15 cellular contexts compared by ENCODE assay signal in genomic region chr16:48035142-48035541, GRCh38.
DNase-seq lines count a peak whose midpoint lies in the region; ATAC-seq and TF ChIP-seq lines count a peak whose summit lies in the region.
"Had no signal": no experiment of that assay in that cellular context is flagged by ENCODE, and none has a peak within 500 bp of the region (broad histone marks: within the 10 kb centered on the region; RNA-seq: fewer than 3 reads in every experiment).

No MANE protein-coding gene starts in this region.

- peak; percentile 12 for DNase-seq in mammary epithelial cell
- DNase-seq in MCF 10A (ENCODE audit: unreplicated experiment): no peak
- DNase-seq in RWPE2 (ENCODE audit: low spot score): no peak
- peak; percentile 16 for DNase-seq in prostate gland (ENCODE audit: low spot score)
- DNase-seq in Right ventricle myocardium superior: no peak
- no peak for DNase-seq in NCI-H2107 (lab: John Stamatoyannopoulos, UW)
- DNase-seq in aorta: no peak
- DNase-seq: AML-193; Caco-2; CD4-positive, alpha-beta T cell had no signal

- H3K27ac Mint-ChIP-seq in MCF 10A (ENCODE audit: low read depth, unreplicated experiment): no peak overlapping the region
- H3K27ac Mint-ChIP-seq: CD4-positive, alpha-beta T cell had no signal

- no peaks in the 10 kb centered on the region for H3K9me3 Mint-ChIP-seq in MCF 10A (ENCODE audit: unreplicated experiment)

- POLR2A ChIA-PET in MCF 10A (lab: Yijun Ruan, JAX): no interaction called here

- no peak for TF ChIP-seq POLR2A in prostate gland (IDR thresholded peaks at IDR 0.05)

- no peaks in the 10 kb centered on the region for H3K36me3 Mint-ChIP-seq in MCF 10A (ENCODE audit: insufficient read depth, unreplicated experiment)

- BruUV-seq in mammary epithelial cell (replicated peaks; lab: Mats Ljungman, UMichigan) (no TSS peak), MCF 10A (replicated peaks; lab: Mats Ljungman, UMichigan) (no TSS peak)

- H3K36me3 ChIP-seq in mammary epithelial cell (ENCODE audit: insufficient read depth, low read length) (no peaks in the 10 kb centered on the region), RWPE2 (ENCODE audit: low read depth) (no peaks in the 10 kb centered on the region), prostate gland (no peaks in the 10 kb centered on the region), aorta (ENCODE audit: control insufficient read depth in 1 of 2, insufficient read depth in 2 of 2, low read length in 1 of 2) (no peaks in the 10 kb centered on the region)
- H3K36me3 ChIP-seq: HAP-1 had no signal

- H3K27me3 Mint-ChIP-seq in MCF 10A (ENCODE audit: insufficient read depth, unreplicated experiment): no peaks in the 10 kb centered on the region

- no peaks in the 10 kb centered on the region for H3K4me1 Mint-ChIP-seq in MCF 10A (ENCODE audit: insufficient read depth, unreplicated experiment)

- no peak for TF ChIP-seq CTCF in mammary epithelial cell (conservative IDR thresholded peaks at IDR 0.05 in 1 of 2, IDR thresholded peaks at IDR 0.05 in 1 of 2; ENCODE audit: extremely low read depth in 1 of 2, insufficient read depth in 1 of 2, low read depth in 1 of 2, low read length in 2 of 2)
- TF ChIP-seq CTCF in MCF 10A (IDR thresholded peaks at IDR 0.05; ENCODE audit: unreplicated experiment): no peak
- no peak for TF ChIP-seq CTCF in RWPE2 (IDR thresholded peaks at IDR 0.05; ENCODE audit: poor library complexity, severe bottlenecking)
- TF ChIP-seq CTCF in prostate gland (IDR thresholded peaks at IDR 0.05): no peak

- H3K27ac ChIP-seq in mammary epithelial cell (ENCODE audit: insufficient read depth, low read depth, low read length) (no peak overlapping the region), RWPE2 (ENCODE audit: poor library complexity, severe bottlenecking) (no peak overlapping the region), prostate gland (no peak overlapping the region), aorta (ENCODE audit: low read depth in 1 of 2, low read length in 2 of 2) (no peak overlapping the region)
- H3K27ac ChIP-seq: 22Rv1, A549, C4-2B had no signal

- CTCF ChIA-PET in mammary epithelial cell (lab: Charles Lee; ENCODE audit: low non-redundant PET): no interaction called here
- CTCF ChIA-PET in MCF 10A (lab: Yijun Ruan, JAX): interaction anchor here (0.6 kb wide), 1 partner anchor 495 kb away, joined by 3 read pairs; no protein-coding TSS in a partner anchor

- H3K79me2 ChIP-seq in mammary epithelial cell (ENCODE audit: insufficient read depth, low read length): no peaks in the 10 kb centered on the region

- H2AFZ ChIP-seq in mammary epithelial cell (ENCODE audit: low read depth, low read length): no peak overlapping the region

- H3K9me3 ChIP-seq in mammary epithelial cell (replicated peaks; ENCODE audit: insufficient read depth, low read length): no peaks in the 10 kb centered on the region
- no peaks in the 10 kb centered on the region for H3K9me3 ChIP-seq in RWPE2 (ENCODE audit: severe bottlenecking)
- no peaks in the 10 kb centered on the region for H3K9me3 ChIP-seq in prostate gland
- H3K9me3 ChIP-seq in aorta (ENCODE audit: control insufficient read depth, low read length): peaks cover 5% of the 10 kb centered on the region
- H3K9me3 ChIP-seq: A549, Caco-2, HAP-1 had no signal

- H3K4me3 ChIP-seq in mammary epithelial cell (replicated peaks in 1 of 3; ENCODE audit: insufficient read depth in 1 of 3, low read depth in 2 of 3, low read length in 3 of 3) (no peak overlapping the region), RWPE2 (ENCODE audit: severe bottlenecking) (no peak overlapping the region), prostate gland (no peak overlapping the region), aorta (ENCODE audit: low read length in 2 of 2) (no peak overlapping the region)
- H3K4me3 ChIP-seq: A549, HAP-1 had no signal

- no peaks in the 10 kb centered on the region for H4K20me1 ChIP-seq in mammary epithelial cell (ENCODE audit: insufficient read depth, low read length)

- H3K4me1 ChIP-seq in mammary epithelial cell (ENCODE audit: insufficient read depth, low read length) (no peaks in the 10 kb centered on the region), RWPE2 (ENCODE audit: insufficient read depth, poor library complexity, severe bottlenecking) (no peaks in the 10 kb centered on the region), prostate gland (replicated peaks) (no peaks in the 10 kb centered on the region), aorta (ENCODE audit: control insufficient read depth in 1 of 2, insufficient read depth in 2 of 2, low read length in 2 of 2) (no peaks in the 10 kb centered on the region)
- H3K4me1 ChIP-seq: A549, Caco-2, HAP-1 had no signal

- intact Hi-C loops in mammary epithelial cell (cut with micrococcal nuclease) (no loop called here), MCF 10A (cut with micrococcal nuclease) (no loop called here), prostate gland (cut with DNase I) (no loop called here), Right ventricle myocardium superior (cut with DNase I) (no loop called here), aorta (cut with DNase I) (no loop called here)

- 57% methylated on average over 4 of the region's 4 CpGs for WGBS in mammary epithelial cell (ENCODE audit: low coverage, missing lambda C conversion rate)
- 66% methylated on average over 4 of the region's 4 CpGs for WGBS in prostate gland
- 61 to 62% methylated on average over 4 of the region's 4 CpGs for WGBS in aorta, 2 donors

- ATAC-seq in RWPE2 (ENCODE audit: low read depth) (peak; percentile 44; the same call in 1 of the 3 replicates), esophagus mucosa (peak; percentile 54), Right ventricle myocardium superior (ENCODE audit: poor library complexity) (no peak), aorta (ENCODE audit: low FRiP score) (no peak)
- ATAC-seq: A549 had no signal

- H3K27me3 ChIP-seq in mammary epithelial cell (ENCODE audit: insufficient read depth, low read length) (no peaks in the 10 kb centered on the region), RWPE2 (ENCODE audit: insufficient read depth, poor library complexity, severe bottlenecking) (no peaks in the 10 kb centered on the region), prostate gland (replicated peaks; ENCODE audit: insufficient read depth) (no peaks in the 10 kb centered on the region), aorta (ENCODE audit: control insufficient read depth in 1 of 2, insufficient read depth in 2 of 2, low read length in 1 of 2) (no peaks in the 10 kb centered on the region)

- H3K9ac ChIP-seq in mammary epithelial cell (ENCODE audit: insufficient read depth, low read length): no peak overlapping the region

- in situ Hi-C loops in mammary epithelial cell (cut with MboI; ENCODE audit: low sequenced_read_pairs in 2 of 2): no loop called here

- no peak overlapping the region for H3K4me2 ChIP-seq in mammary epithelial cell (ENCODE audit: insufficient read depth, low read depth, low read length)
- H3K4me2 ChIP-seq: A549 had no signal

- no peak overlapping the region for H3K4me3 Mint-ChIP-seq in MCF 10A (ENCODE audit: unreplicated experiment)
- H3K4me3 Mint-ChIP-seq: CD4-positive, alpha-beta T cell had no signal

- dilution Hi-C loops in mammary epithelial cell (cut with HindIII; ENCODE audit: low sequenced_read_pairs): no loop called here

Comparison
In these comparisons a context has a peak if more than half of its experiments do, and no peak if none do; other contexts are left out.
1. DNase-seq: peak in mammary epithelial cell (single experiment) and prostate gland (single experiment); none in MCF 10A (single experiment), RWPE2 (single experiment), Right ventricle myocardium superior (single experiment), NCI-H2107 (single experiment) and aorta (0 of 2).
2. ATAC-seq: peak in RWPE2 (single experiment) and esophagus mucosa (single experiment); none in Right ventricle myocardium superior (single experiment) and aorta (single experiment).